ENCODE assay signal across 8 cellular contexts in the genomic region with DNA sequence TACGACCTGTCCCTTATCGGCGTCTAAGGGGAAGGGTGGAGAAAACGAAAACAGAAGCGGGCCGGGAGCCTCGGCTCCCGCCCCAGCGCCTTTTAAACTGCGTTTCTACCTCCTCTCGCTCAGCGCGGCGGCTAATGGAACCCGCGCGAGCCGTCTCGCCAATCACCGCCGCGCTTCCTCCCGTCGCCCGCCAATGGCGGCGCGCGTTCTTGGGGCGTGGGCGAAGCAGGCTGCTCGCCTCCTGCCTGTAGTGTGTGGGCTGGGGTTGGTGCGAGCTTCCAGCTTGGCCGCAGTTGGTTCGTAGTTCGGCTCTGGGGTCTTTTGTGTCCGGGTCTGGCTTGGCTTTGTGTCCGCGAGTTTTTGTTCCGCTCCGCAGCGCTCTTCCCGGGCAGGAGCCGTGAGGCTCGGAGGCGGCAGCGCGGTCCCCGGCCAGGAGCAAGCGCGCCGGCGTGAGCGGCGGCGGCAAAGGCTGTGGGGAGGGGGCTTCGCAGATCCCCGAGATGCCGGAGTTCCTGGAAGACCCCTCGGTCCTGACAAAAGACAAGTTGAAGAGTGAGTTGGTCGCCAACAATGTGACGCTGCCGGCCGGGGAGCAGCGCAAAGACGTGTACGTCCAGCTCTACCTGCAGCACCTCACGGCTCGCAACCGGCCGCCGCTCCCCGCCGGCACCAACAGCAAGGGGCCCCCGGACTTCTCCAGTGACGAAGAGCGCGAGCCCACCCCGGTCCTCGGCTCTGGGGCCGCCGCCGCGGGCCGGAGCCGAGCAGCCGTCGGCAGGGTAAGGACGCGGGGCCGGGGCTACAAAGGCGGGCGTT. TPM values are rescaled to one million over a fixed set of nuclear protein-coding genes. Genes with fewer than 3 reads are reported as not detected.
A peak's percentile ranks its signal among the peaks of the same experiment; 100 is the strongest.
DNase-seq lines count a peak whose midpoint lies in the region; ATAC-seq and TF ChIP-seq lines count a peak whose summit lies in the region.

A gene with protein sequence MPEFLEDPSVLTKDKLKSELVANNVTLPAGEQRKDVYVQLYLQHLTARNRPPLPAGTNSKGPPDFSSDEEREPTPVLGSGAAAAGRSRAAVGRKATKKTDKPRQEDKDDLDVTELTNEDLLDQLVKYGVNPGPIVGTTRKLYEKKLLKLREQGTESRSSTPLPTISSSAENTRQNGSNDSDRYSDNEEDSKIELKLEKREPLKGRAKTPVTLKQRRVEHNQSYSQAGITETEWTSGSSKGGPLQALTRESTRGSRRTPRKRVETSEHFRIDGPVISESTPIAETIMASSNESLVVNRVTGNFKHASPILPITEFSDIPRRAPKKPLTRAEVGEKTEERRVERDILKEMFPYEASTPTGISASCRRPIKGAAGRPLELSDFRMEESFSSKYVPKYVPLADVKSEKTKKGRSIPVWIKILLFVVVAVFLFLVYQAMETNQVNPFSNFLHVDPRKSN (plus strand): TSS at position 223 of the 816 bp plus-strand sequence. CDS start 278 bp downstream, at position 501.

- no peaks in the 10 kb centered on the region for H3K27me3 Mint-ChIP-seq in central memory CD8-positive, alpha-beta T cell

- peaks cover 38% of the 10 kb centered on the region for H3K36me3 Mint-ChIP-seq in central memory CD8-positive, alpha-beta T cell (ENCODE audit: insufficient read depth)

- peak; percentile 97 for TF ChIP-seq POLR2A in GM19193 (IDR thresholded peaks at IDR 0.05; ENCODE audit: extremely low read depth, insufficient read depth, insufficient read length)

- peaks cover 39% of the 10 kb centered on the region for H3K4me1 Mint-ChIP-seq in central memory CD8-positive, alpha-beta T cell

- peak within 1 kb of the TSS; percentile 98 for H3K4me3 Mint-ChIP-seq in central memory CD8-positive, alpha-beta T cell

- peak; percentile 85 for ATAC-seq in HG03432 (IDR thresholded peaks at IDR 0.05; ENCODE audit: unreplicated experiment)
- peak; percentile 85 to 87 for ATAC-seq in activated CD4-positive, CD25-positive, alpha-beta regulatory T cell treated with anti-CD3 and anti-CD28 coated beads, Interleukin-2, amount 50 U/mL, for 24 hours
- peak; percentile 78 for ATAC-seq in central memory CD8-positive, alpha-beta T cell (replicated peaks; ENCODE audit: extremely low read depth, poor library complexity, severe bottlenecking)

- peak within 1 kb of the TSS; percentile 95 for H3K27ac Mint-ChIP-seq in central memory CD8-positive, alpha-beta T cell (ENCODE audit: low read depth)

- DNase-seq in AML-193 (lab: John Stamatoyannopoulos, UW) (peak; percentile 85 to 90), NCI-H460 (ENCODE audit: extremely low read depth, low read depth) (peak; percentile 87), islet precursor cell (peak; percentile 99)
- peak; percentile 93 to 95 for DNase-seq in central memory CD8-positive, alpha-beta T cell (ENCODE audit: low spot score in 2 of 2)
- DNase-seq in stimulated activated CD4-positive, alpha-beta T cell treated with anti-CD3 and anti-CD28 coated beads, Interleukin-12 subunit alpha, Interleukin-12 subunit beta, amount 100 ng/mL, for 4 hours: peak; percentile 94

- no peaks in the 10 kb centered on the region for H3K9me3 Mint-ChIP-seq in central memory CD8-positive, alpha-beta T cell

RNA-seq across cellular contexts. Expression of the gene that starts here (rescaled TPM):
- 171 and 179 TPM in 2 replicates for total RNA-seq in NCI-H460 (2014; rRNA removed; shearing (Covaris generic))
- 205 and 319 TPM in 2 replicates for polyA plus RNA-seq in NCI-H460 (2014; cell fraction: nucleus; rRNA removed)

Comparison
In these comparisons a context has a peak if more than half of its experiments do, and no peak if none do; other contexts are left out.
1. Peak in every context shown above with its lines: DNase-seq and ATAC-seq.